Comparison of ENCODE assay signal across 11 cellular contexts in genomic region chr6:43175676-43176422, GRCh38. TPM values are rescaled to one million over a fixed set of nuclear protein-coding genes. Genes with fewer than 3 reads are reported as not detected.
A peak's percentile ranks its signal among the peaks of the same experiment; 100 is the strongest.
DNase-seq lines count a peak whose midpoint lies in the region; ATAC-seq and TF ChIP-seq lines count a peak whose summit lies in the region.
"Had no signal": no experiment of that assay in that cellular context is flagged by ENCODE, and none has a peak within 500 bp of the region (broad histone marks: within the 10 kb centered on the region; RNA-seq: fewer than 3 reads in every experiment).

No MANE protein-coding gene starts in this region.

- WGBS in IMR-90 (ENCODE audit: extremely low coverage in 2 of 2, insufficient read length in 1 of 2), 2 experiments = 96% methylated on average over 6 of the region's 11 CpGs; no CpG with 5 or more reads in 1 of the 2 experiments

- peaks cover 15% of the 10 kb centered on the region for H3K4me1 ChIP-seq in IMR-90 (ENCODE audit: control insufficient read depth, insufficient read depth, low read length)
- peaks cover 27% of the 10 kb centered on the region for H3K4me1 ChIP-seq in OCI-LY7 (ENCODE audit: insufficient read depth, low read length, poor library complexity, severe bottlenecking)

- H3K79me1 ChIP-seq in IMR-90 (ENCODE audit: low read depth in 1 of 2, low read length in 2 of 2) = peaks cover 20 to 60% of the 10 kb centered on the region in 2 experiments

- H3K4ac ChIP-seq in IMR-90 (ENCODE audit: low read depth, low read length) = 0 out of 2 replicates have a peak overlapping the region, but pooled peaks have one; percentile 11

- H3K9ac ChIP-seq in IMR-90 (ENCODE audit: low read depth, low read length) = no peak overlapping the region

- peak overlapping the region; percentile 48; the same call in 1 of the 2 replicates for H2AK5ac ChIP-seq in IMR-90 (ENCODE audit: low read depth, low read length)

- H3K4me2 ChIP-seq in IMR-90 (ENCODE audit: low read depth, low read length) = no peak overlapping the region
- H3K4me2 ChIP-seq in OCI-LY7 (ENCODE audit: low read length) = no peak overlapping the region

- peak; percentile 63 to 65 for DNase-seq in AML-193 (lab: John Stamatoyannopoulos, UW)
- no peak for DNase-seq in IMR-90
- no peak for DNase-seq in effector memory CD8-positive, alpha-beta T cell
- DNase-seq in osteocyte (ENCODE audit: extremely low spot score, unreplicated experiment) = no peak
- no peak for DNase-seq in glomerular visceral epithelial cell (ENCODE audit: extremely low spot score)
- DNase-seq in OCI-LY7 (ENCODE audit: low spot score) = no peak
- no peak for DNase-seq in COLO829 (ENCODE audit: low spot score)
- DNase-seq: activated gamma-delta T cell, Caco-2, PC-3 had no signal

- H3K27ac Mint-ChIP-seq in effector memory CD8-positive, alpha-beta T cell = peak overlapping the region; percentile 89 to 96
- H3K27ac Mint-ChIP-seq in osteocyte (ENCODE audit: unreplicated experiment) = peak overlapping the region; percentile 97

- H3K27me3 ChIP-seq in IMR-90 (ENCODE audit: control insufficient read depth, insufficient read depth, low read length) = no peaks in the 10 kb centered on the region

- no peak for TF ChIP-seq POLR2A in IMR-90 (IDR thresholded peaks at IDR 0.05; ENCODE audit: low read depth, low read length)

- H3K4me3 Mint-ChIP-seq in effector memory CD8-positive, alpha-beta T cell = no peak overlapping the region
- no peak overlapping the region for H3K4me3 Mint-ChIP-seq in osteocyte (ENCODE audit: unreplicated experiment)

- peaks cover 42% of the 10 kb centered on the region for H3K36me3 ChIP-seq in IMR-90 (ENCODE audit: control insufficient read depth, insufficient read depth, low read length)
- H3K36me3 ChIP-seq in OCI-LY7 (ENCODE audit: insufficient read depth, low read length) = peaks cover 46% of the 10 kb centered on the region

- peaks cover 60% of the 10 kb centered on the region for H3K36me3 Mint-ChIP-seq in effector memory CD8-positive, alpha-beta T cell (ENCODE audit: insufficient read depth)
- H3K36me3 Mint-ChIP-seq in osteocyte (ENCODE audit: unreplicated experiment) = peaks cover 22% of the 10 kb centered on the region

- POLR2A ChIA-PET in IMR-90 (lab: Charles Lee; ENCODE audit: unreplicated experiment) (no interaction called here), OCI-LY7 (lab: Charles Lee) (no interaction called here)

- H3K4me3 ChIP-seq in IMR-90 (ENCODE audit: insufficient read depth, low read depth, low read length) = no peak overlapping the region
- H3K4me3 ChIP-seq in OCI-LY7 (ENCODE audit: low read depth, low read length, poor library complexity, severe bottlenecking) = no peak overlapping the region

- H3K9me3 ChIP-seq in IMR-90 (ENCODE audit: control insufficient read depth, insufficient read depth, low read length) (no peaks in the 10 kb centered on the region), OCI-LY7 (ENCODE audit: low read length) (no peaks in the 10 kb centered on the region)
- H3K9me3 ChIP-seq: Caco-2 had no signal

- no peak overlapping the region for H2BK20ac ChIP-seq in IMR-90 (ENCODE audit: low read depth, low read length)

- H2BK120ac ChIP-seq in IMR-90 (ENCODE audit: low read depth, low read length) = no peak overlapping the region

- TF ChIP-seq CTCF in IMR-90 (conservative IDR thresholded peaks at IDR 0.05; ENCODE audit: low read depth, low read length) = no peak
- TF ChIP-seq CTCF in osteocyte (IDR thresholded peaks at IDR 0.05) = no peak
- no peak for TF ChIP-seq CTCF in OCI-LY7 (conservative IDR thresholded peaks at IDR 0.05; ENCODE audit: low read length)

- H4K8ac ChIP-seq in IMR-90 (ENCODE audit: low read depth in 2 of 2, low read length in 2 of 2) = peak overlapping the region in 1 of 2 experiments; percentile 32; a peak in 2 of 4 replicates

- dilution Hi-C loops in IMR-90 (cut with HindIII; ENCODE audit: low sequenced_read_pairs, unreplicated experiment) = no loop called here

- BruUV-seq in IMR-90 (replicated peaks; lab: Mats Ljungman, UMichigan) (no TSS peak), OCI-LY7 (replicated peaks; lab: Mats Ljungman, UMichigan) (no TSS peak)

- no peaks in the 10 kb centered on the region for H3K9me3 Mint-ChIP-seq in effector memory CD8-positive, alpha-beta T cell
- H3K9me3 Mint-ChIP-seq in osteocyte (ENCODE audit: unreplicated experiment) = no peaks in the 10 kb centered on the region

- H4K20me1 ChIP-seq in IMR-90 (ENCODE audit: insufficient read depth, low read length) = peaks cover 40% of the 10 kb centered on the region
- H4K20me1 ChIP-seq in OCI-LY7 (ENCODE audit: insufficient read depth, low read length) = peaks cover 22% of the 10 kb centered on the region

- no peak overlapping the region for H3K23ac ChIP-seq in IMR-90 (ENCODE audit: low read depth, low read length)

- H3K14ac ChIP-seq in IMR-90 (replicated peaks; ENCODE audit: low read depth, low read length) = no peak overlapping the region

- no peak overlapping the region for H2BK15ac ChIP-seq in IMR-90 (ENCODE audit: low read depth, low read length)

- H2AFZ ChIP-seq in IMR-90 (replicated peaks; ENCODE audit: low read length, poor library complexity) = no peak overlapping the region
- H2AFZ ChIP-seq in OCI-LY7 (ENCODE audit: low read length) = no peak overlapping the region

- in situ Hi-C loops in IMR-90 (cut with MboI; ENCODE audit: low sequenced_read_pairs) = no loop called here

- peaks cover 18% of the 10 kb centered on the region; the same call in 1 of the 2 replicates for H3K79me2 ChIP-seq in OCI-LY7 (ENCODE audit: insufficient read depth, low read depth, low read length)

- H2BK5ac ChIP-seq in IMR-90 (ENCODE audit: low read depth, low read length, poor library complexity, severe bottlenecking) = peak overlapping the region; percentile 11

- no peak overlapping the region for H3K18ac ChIP-seq in IMR-90 (ENCODE audit: low read depth, low read length)

- H3K27ac ChIP-seq in IMR-90 (ENCODE audit: insufficient read depth, low read length) (peak overlapping the region; percentile 18), OCI-LY7 (ENCODE audit: low read depth, low read length, poor library complexity, severe bottlenecking) (no peak overlapping the region)

- H4K91ac ChIP-seq in IMR-90 (ENCODE audit: insufficient read depth, low read depth, low read length) = no peak overlapping the region; the same call in 1 of the 2 replicates

- no peak overlapping the region for H3K56ac ChIP-seq in IMR-90 (ENCODE audit: extremely low read depth, insufficient read depth, low read length)

- ATAC-seq in IMR-90 (ENCODE audit: low read depth) (no peak), HG03196 (IDR thresholded peaks at IDR 0.05; ENCODE audit: unreplicated experiment) (no peak)
- ATAC-seq in effector memory CD8-positive, alpha-beta T cell (replicated peaks) = no peak
- ATAC-seq: PC-3 had no signal

- CTCF ChIA-PET in IMR-90 (lab: Yijun Ruan, JAX) (no interaction called here), OCI-LY7 (lab: Charles Lee; ENCODE audit: unreplicated experiment) (no interaction called here)

- no peak overlapping the region for H4K5ac ChIP-seq in IMR-90 (ENCODE audit: low read depth, low read length)

- peak overlapping the region; percentile 7 for H2AK9ac ChIP-seq in IMR-90 (replicated peaks; ENCODE audit: low read depth, low read length, poor library complexity)

- TF ChIP-seq RAD21 in IMR-90 (IDR thresholded peaks at IDR 0.05; ENCODE audit: low read length) = no peak

- no peaks in the 10 kb centered on the region for H3K9me2 ChIP-seq in OCI-LY7 (ENCODE audit: insufficient read depth, low read length)

- peaks cover 25 to 35% of the 10 kb centered on the region in 2 donors for H3K4me1 Mint-ChIP-seq in effector memory CD8-positive, alpha-beta T cell (ENCODE audit: low read depth in 2 of 2)
- H3K4me1 Mint-ChIP-seq in osteocyte (ENCODE audit: unreplicated experiment) = peaks cover 25% of the 10 kb centered on the region

- no peaks in the 10 kb centered on the region for H3K27me3 Mint-ChIP-seq in effector memory CD8-positive, alpha-beta T cell
- no peaks in the 10 kb centered on the region for H3K27me3 Mint-ChIP-seq in osteocyte (ENCODE audit: unreplicated experiment)

- intact Hi-C loops in IMR-90 (cut with micrococcal nuclease) = no loop called here
- intact Hi-C loops in OCI-LY7 (cut with micrococcal nuclease; ENCODE audit: unreplicated experiment) = loop anchor here (2.0 to 10.0 kb wide), 2 partner anchors 49 to 611 kb away; partner anchors contain the start of gene UBR2

- peaks cover 15% of the 10 kb centered on the region for H3K9me1 ChIP-seq in IMR-90 (ENCODE audit: insufficient read depth, low read length)

TF ChIP-seq in IMR-90, 13 proteins besides CTCF, POLR2A, EP300 and RAD21 (continues in another document):
- TF ChIP-seq MAZ (IDR thresholded peaks at IDR 0.05; ENCODE audit: borderline replicate concordance, low read depth, low read length) (no peak), MAFK (IDR thresholded peaks at IDR 0.05; ENCODE audit: low read depth, low read length) (no peak), BHLHE40 (IDR thresholded peaks at IDR 0.05; ENCODE audit: low read depth, low read length) (no peak), SMC3 (IDR thresholded peaks at IDR 0.05; ENCODE audit: low read depth, low read length) (no peak), RCOR1 (IDR thresholded peaks at IDR 0.05; ENCODE audit: insufficient replicate concordance, low read length) (no peak), NFE2L2 (IDR thresholded peaks at IDR 0.05; ENCODE audit: low read depth, low read length) (no peak), RFX5 (IDR thresholded peaks at IDR 0.05; ENCODE audit: low read depth, low read length) (no peak), MXI1 (IDR thresholded peaks at IDR 0.05; ENCODE audit: borderline replicate concordance, low read depth, low read length) (no peak), CHD1 (IDR thresholded peaks at IDR 0.05; ENCODE audit: low read depth, low read length) (no peak)

RNA-seq across cellular contexts. Expression of gene SRF, which starts 4.8 kb away (rescaled TPM):
- total RNA-seq in IMR-90 (2012; rRNA removed) (20.6 TPM in 2 replicates), osteocyte (29.8 and 32.5 TPM in 2 replicates), OCI-LY7 (2022) (23.1 and 24.2 TPM in 2 replicates)
- 56.3 and 69.1 TPM in 2 replicates for polyA plus RNA-seq in IMR-90 (2012; rRNA removed)
- 36.9 and 62.2 TPM in 2 replicates for polyA plus RNA-seq in IMR-90 (2012; cell fraction: cytosol; rRNA removed)
- polyA plus RNA-seq in IMR-90 (2012; cell fraction: nucleus; rRNA removed; ENCODE audit: low replicate concordance) = 71.8 and 84.9 TPM in 2 replicates
- 17.6 and 22.8 TPM in 2 replicates for total RNA-seq in OCI-LY7 (2014; rRNA removed; shearing (Covaris generic))

RNA-seq across cellular contexts. Expression of gene CUL9, which starts 6.1 kb away (rescaled TPM):
- total RNA-seq in IMR-90 (2012; rRNA removed) = 6.1 and 7.7 TPM in 2 replicates
- polyA plus RNA-seq in IMR-90 (2012; rRNA removed) = 19.1 and 19.5 TPM in 2 replicates
- polyA plus RNA-seq in IMR-90 (2012; cell fraction: cytosol; rRNA removed) = 10.0 and 10.2 TPM in 2 replicates
- polyA plus RNA-seq in IMR-90 (2012; cell fraction: nucleus; rRNA removed; ENCODE audit: low replicate concordance) = 166 and 221 TPM in 2 replicates
- 39.5 and 41.9 TPM in 2 replicates for total RNA-seq in osteocyte
- 27.4 and 37.0 TPM in 2 replicates for total RNA-seq in OCI-LY7 (2014; rRNA removed; shearing (Covaris generic))
- total RNA-seq in OCI-LY7 (2022) = 31.1 and 32.9 TPM in 2 replicates

RNA-seq across cellular contexts. Expression of gene DNPH1, which starts 53.4 kb away (rescaled TPM):
- total RNA-seq in IMR-90 (2012; rRNA removed) (19.0 and 22.8 TPM in 2 replicates), osteocyte (27.2 and 35.6 TPM in 2 replicates), OCI-LY7 (2022) (58.7 and 65.5 TPM in 2 replicates)
- polyA plus RNA-seq in IMR-90 (2012; rRNA removed) = 47.8 and 58.0 TPM in 2 replicates
- polyA plus RNA-seq in IMR-90 (2012; cell fraction: cytosol; rRNA removed) = 192 and 227 TPM in 2 replicates
- 42.4 and 83.8 TPM in 2 replicates for polyA plus RNA-seq in IMR-90 (2012; cell fraction: nucleus; rRNA removed; ENCODE audit: low replicate concordance)
- 111 and 126 TPM in 2 replicates for total RNA-seq in OCI-LY7 (2014; rRNA removed; shearing (Covaris generic))

Comparison
In these comparisons a context has a peak if more than half of its experiments do, and no peak if none do; other contexts are left out.
1. DNase-seq: peak in AML-193 (2 of 2); none in IMR-90 (single experiment), effector memory CD8-positive, alpha-beta T cell (0 of 3), osteocyte (single experiment), glomerular visceral epithelial cell (single experiment), OCI-LY7 (single experiment) and COLO829 (single experiment).